19 cellular contexts compared by ENCODE assay signal in the genomic region with DNA sequence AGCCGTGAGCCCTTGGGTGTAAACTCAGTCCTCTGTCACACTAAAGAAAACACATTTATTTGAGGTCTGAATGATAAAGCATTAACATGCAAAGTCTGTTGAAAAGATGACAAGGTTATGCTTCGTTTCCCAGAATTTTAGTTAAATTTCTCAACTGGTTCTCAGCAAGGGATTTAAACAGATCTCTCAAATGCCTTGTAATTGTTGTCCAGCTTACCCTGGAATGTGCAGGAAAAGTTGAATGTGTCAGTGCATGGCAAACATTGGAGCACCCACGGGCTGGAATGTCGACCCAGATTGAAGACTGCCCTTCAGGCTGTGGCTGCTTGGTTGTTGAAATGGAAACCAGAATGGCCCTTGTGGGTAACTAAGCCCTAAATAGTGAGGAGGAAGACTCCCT.
DNase-seq lines count a peak whose midpoint lies in the region; ATAC-seq and TF ChIP-seq lines count a peak whose summit lies in the region.
"Had no signal": no experiment of that assay in that cellular context is flagged by ENCODE, and none has a peak within 500 bp of the region (broad histone marks: within the 10 kb centered on the region; RNA-seq: fewer than 3 reads in every experiment).

No MANE protein-coding gene starts in this region.

- no peaks in the 10 kb centered on the region for H4K20me1 ChIP-seq in GM23248 (ENCODE audit: insufficient read depth)
- H4K20me1 ChIP-seq: BLaER1 had no signal

- H3K4me1 ChIP-seq in GM23248 (ENCODE audit: insufficient read depth) (peaks cover 34% of the 10 kb centered on the region), adipocyte (ENCODE audit: control insufficient read depth, insufficient read depth, low read length) (peaks cover 33% of the 10 kb centered on the region), ascending aorta (no peaks in the 10 kb centered on the region), suprapubic skin (peaks cover 3% of the 10 kb centered on the region)
- H3K4me1 ChIP-seq: BLaER1 had no signal

- H3F3A ChIP-seq in GM23248 (ENCODE audit: insufficient read depth): peaks cover 15% of the 10 kb centered on the region

- H3K9me2 ChIP-seq in GM23248 (ENCODE audit: insufficient read depth): no peaks in the 10 kb centered on the region

- no peaks in the 10 kb centered on the region for H3K9me3 Mint-ChIP-seq in nephron progenitor cell
- H3K9me3 Mint-ChIP-seq: H9 had no signal

- H3K4me3 ChIP-seq in GM23248: no peak overlapping the region
- peak overlapping the region; percentile 41 for H3K4me3 ChIP-seq in adipocyte (ENCODE audit: low read length)
- H3K4me3 ChIP-seq in ascending aorta: no peak overlapping the region
- H3K4me3 ChIP-seq in suprapubic skin: no peak overlapping the region
- H3K4me3 ChIP-seq: BLaER1, K562 had no signal

- H3K9ac ChIP-seq in GM23248 (no peak overlapping the region), adipocyte (ENCODE audit: low read length) (no peak overlapping the region)
- H3K9ac ChIP-seq: BLaER1 had no signal

- peaks cover 12% of the 10 kb centered on the region; the same call in 1 of the 2 replicates for H3K79me2 ChIP-seq in GM23248 (ENCODE audit: insufficient read depth)

- peak overlapping the region; percentile 9; the same call in 1 of the 2 replicates for H3K27ac ChIP-seq in GM23248
- no peak overlapping the region for H3K27ac ChIP-seq in ascending aorta
- H3K27ac ChIP-seq in suprapubic skin: no peak overlapping the region
- H3K27ac ChIP-seq: BLaER1 had no signal

- H3K27ac Mint-ChIP-seq in nephron progenitor cell: peak overlapping the region; percentile 64
- H3K27ac Mint-ChIP-seq: CD14-positive monocyte; CD4-positive, alpha-beta memory T cell had no signal

- no peaks in the 10 kb centered on the region for H3K27me3 ChIP-seq in GM23248 (replicated peaks; ENCODE audit: insufficient read depth)
- H3K27me3 ChIP-seq in adipocyte (replicated peaks; ENCODE audit: control insufficient read depth, insufficient read depth, low read length): no peaks in the 10 kb centered on the region
- no peaks in the 10 kb centered on the region for H3K27me3 ChIP-seq in ascending aorta
- H3K27me3 ChIP-seq in suprapubic skin: no peaks in the 10 kb centered on the region
- H3K27me3 ChIP-seq: BLaER1 had no signal

- ATAC-seq in HG02759 (IDR thresholded peaks at IDR 0.05; ENCODE audit: unreplicated experiment): no peak
- ATAC-seq: K562 had no signal

- H3K4me3 Mint-ChIP-seq in nephron progenitor cell: no peak overlapping the region
- H3K4me3 Mint-ChIP-seq: CD14-positive monocyte; CD4-positive, alpha-beta memory T cell; H9 had no signal

- H3K27me3 Mint-ChIP-seq in nephron progenitor cell (ENCODE audit: low read depth, poor library complexity): peaks cover 14% of the 10 kb centered on the region

- in situ Hi-C loops in GM23248 (cut with MboI): no loop called here

- no peak overlapping the region for H3K4me2 ChIP-seq in GM23248 (ENCODE audit: unreplicated experiment)
- H3K4me2 ChIP-seq: BLaER1 had no signal

- WGBS in GM23248 (ENCODE audit: low coverage in 1 of 2, low lambda C conversion rate in 2 of 2, missing lambda C conversion rate in 2 of 2), 2 experiments: 17 to 19% methylated on average over 4 of the region's 4 CpGs
- 65% methylated on average over 4 of the region's 4 CpGs for WGBS in suprapubic skin

- DNase-seq in GM23248 (no peak), adipocyte (ENCODE audit: low read depth) (peak; percentile 31), nephron progenitor cell (no peak), renal cortical epithelial cell (ENCODE audit: low read depth) (peak; percentile 52), MV-4-11 (lab: John Stamatoyannopoulos, UW) (no peak), ascending aorta (ENCODE audit: low spot score in 2 of 2) (no peak), suprapubic skin (ENCODE audit: low spot score in 2 of 2) (no peak)
- DNase-seq: 8988T; CD4-positive, alpha-beta memory T cell; DMS153; DMS79; GF-D8; GOT3; H9; IMR-90 had no signal

- no peaks in the 10 kb centered on the region for H3K36me3 ChIP-seq in GM23248 (ENCODE audit: low read depth)
- no peaks in the 10 kb centered on the region for H3K36me3 ChIP-seq in adipocyte (ENCODE audit: control insufficient read depth, insufficient read depth, low read length, severe bottlenecking)
- no peaks in the 10 kb centered on the region for H3K36me3 ChIP-seq in ascending aorta
- no peaks in the 10 kb centered on the region for H3K36me3 ChIP-seq in suprapubic skin
- H3K36me3 ChIP-seq: BLaER1 had no signal

- intact Hi-C loops in ascending aorta (cut with DNase I): no loop called here

- no peaks in the 10 kb centered on the region for H3K36me3 Mint-ChIP-seq in nephron progenitor cell (ENCODE audit: low read depth)
- H3K36me3 Mint-ChIP-seq: CD4-positive, alpha-beta memory T cell had no signal

- H3K9me3 ChIP-seq in GM23248 (ENCODE audit: low read depth) (no peaks in the 10 kb centered on the region), adipocyte (ENCODE audit: control insufficient read depth, low read length) (no peaks in the 10 kb centered on the region), ascending aorta (no peaks in the 10 kb centered on the region), suprapubic skin (no peaks in the 10 kb centered on the region)

- no peak overlapping the region for H2AFZ ChIP-seq in GM23248

- no peak for TF ChIP-seq CTCF in nephron progenitor cell (IDR thresholded peaks at IDR 0.05)
- TF ChIP-seq CTCF in ascending aorta (IDR thresholded peaks at IDR 0.05): no peak
- no peak for TF ChIP-seq CTCF in suprapubic skin (IDR thresholded peaks at IDR 0.05)

- H3K4me1 Mint-ChIP-seq in nephron progenitor cell: peaks cover 25% of the 10 kb centered on the region
- H3K4me1 Mint-ChIP-seq: CD4-positive, alpha-beta memory T cell; H9 had no signal

- TF ChIP-seq EP300 in suprapubic skin (IDR thresholded peaks at IDR 0.05): no peak

- no peak for TF ChIP-seq POLR2A in suprapubic skin (IDR thresholded peaks at IDR 0.05)

Comparison
In these comparisons a context has a peak if more than half of its experiments do, and no peak if none do; other contexts are left out.
1. DNase-seq: peak in adipocyte (single experiment) and renal cortical epithelial cell (single experiment); none in GM23248 (single experiment), nephron progenitor cell (single experiment), MV-4-11 (single experiment), ascending aorta (0 of 2) and suprapubic skin (0 of 2).